In genomic region chr5:170741801-170742200, GRCh38 we compare ENCODE assay signal across 33 cellular contexts. TPM values are rescaled to one million over a fixed set of nuclear protein-coding genes. Genes with fewer than 3 reads are reported as not detected.
"Had no signal": no experiment of that assay in that cellular context is flagged by ENCODE, and none has a peak within 500 bp of the region (broad histone marks: within the 10 kb centered on the region; RNA-seq: fewer than 3 reads in every experiment).

No MANE protein-coding gene starts in this region.

- H3K4me1 Mint-ChIP-seq: activated naive CD8-positive, alpha-beta T cell treated with anti-CD3 and anti-CD28 coated beads, Interleukin-2, amount 50 U/mL, for 24 hours; activated T-helper 17 cell treated with anti-CD3 and anti-CD28 coated beads, Interleukin-2, amount 50 U/mL, for 72 hours had no signal

- H3K4me1 ChIP-seq: foreskin keratinocyte had no signal

- H3K4me3 ChIP-seq: adrenal gland, body of pancreas, gastrocnemius medialis, heart left ventricle had no signal

- H3K27ac ChIP-seq: adrenal gland, body of pancreas, foreskin keratinocyte, gastrocnemius medialis, heart left ventricle, VCaP had no signal

- DNase-seq: activated CD4-positive, alpha-beta T cell treated with anti-CD3 and anti-CD28 coated beads for 1 hour; activated CD4-positive, alpha-beta T cell treated with anti-CD3 and anti-CD28 coated beads for 4 hours; activated CD4-positive, alpha-beta T cell treated with anti-CD3 and anti-CD28 coated beads, Interleukin-2, amount 50 U/mL, for 1 hour; activated CD4-positive, alpha-beta T cell treated with anti-CD3 and anti-CD28 coated beads, Interleukin-2, amount 50 U/mL, for 48 hours; activated CD8-positive, alpha-beta memory T cell treated with anti-CD3 and anti-CD28 coated beads for 24 hours; activated CD8-positive, alpha-beta T cell treated with anti-CD3 and anti-CD28 coated beads for 36 hours; activated effector memory CD4-positive, alpha-beta T cell treated with Interleukin-2 at 50 U/mL for 16 hours; activated gamma-delta T cell treated with Interleukin-2 at 50 U/mL for 16 hours; activated naive CD4-positive, alpha-beta T cell treated with Interleukin-2 at 50 U/mL for 16 hours; activated naive CD8-positive, alpha-beta T cell treated with anti-CD3 and anti-CD28 coated beads for 36 hours; activated naive CD8-positive, alpha-beta T cell treated with anti-CD3 and anti-CD28 coated beads, Interleukin-2, amount 50 U/mL, for 24 hours; activated T-cell treated with anti-CD3 and anti-CD28 coated beads, Interleukin-2, amount 50 U/mL, for 4 hours; amygdala; aorta; body of pancreas; caudate nucleus; cortex of kidney; dermis blood vessel endothelial cell; effector CD8-positive, alpha-beta T cell; foreskin keratinocyte; gastrocnemius medialis; glutamatergic neuron; heart left ventricle; T-helper 2 cell had no signal

- H3K27ac Mint-ChIP-seq: activated CD8-positive, alpha-beta T cell treated with anti-CD3 and anti-CD28 coated beads for 36 hours; activated naive CD4-positive, alpha-beta T cell treated with anti-CD3 and anti-CD28 coated beads, Interleukin-2, amount 50 U/mL, for 24 hours; activated naive CD8-positive, alpha-beta T cell treated with anti-CD3 and anti-CD28 coated beads for 36 hours; activated naive CD8-positive, alpha-beta T cell treated with anti-CD3 and anti-CD28 coated beads, Interleukin-2, amount 50 U/mL, for 24 hours; activated T-helper 17 cell treated with anti-CD3 and anti-CD28 coated beads, Interleukin-2, amount 50 U/mL, for 72 hours; WTC11 had no signal

- H3K4me3 Mint-ChIP-seq: activated CD8-positive, alpha-beta T cell treated with anti-CD3 and anti-CD28 coated beads for 36 hours; activated naive CD4-positive, alpha-beta T cell treated with anti-CD3 and anti-CD28 coated beads, Interleukin-2, amount 50 U/mL, for 24 hours; activated naive CD8-positive, alpha-beta T cell treated with anti-CD3 and anti-CD28 coated beads for 36 hours; activated naive CD8-positive, alpha-beta T cell treated with anti-CD3 and anti-CD28 coated beads, Interleukin-2, amount 50 U/mL, for 24 hours; activated T-cell treated with anti-CD3 and anti-CD28 coated beads, Interleukin-2, amount 50 U/mL, for 4 hours; activated T-helper 17 cell treated with anti-CD3 and anti-CD28 coated beads, Interleukin-2, amount 50 U/mL, for 72 hours; WTC11 had no signal

- H3K36me3 Mint-ChIP-seq: activated naive CD8-positive, alpha-beta T cell treated with anti-CD3 and anti-CD28 coated beads for 36 hours had no signal

- ATAC-seq: activated CD8-positive, alpha-beta T cell treated with anti-CD3 and anti-CD28 coated beads for 36 hours; activated naive CD8-positive, alpha-beta T cell treated with anti-CD3 and anti-CD28 coated beads, Interleukin-2, amount 50 U/mL, for 24 hours; activated T-cell treated with anti-CD3 and anti-CD28 coated beads, Interleukin-2, amount 50 U/mL, for 4 hours; activated T-helper 17 cell treated with anti-CD3 and anti-CD28 coated beads, Interleukin-2, amount 50 U/mL, for 72 hours; body of pancreas; esophagus mucosa; foreskin keratinocyte; gastrocnemius medialis; heart left ventricle; WTC11 had no signal

- H3K9me3 ChIP-seq: adrenal gland, body of pancreas, gastrocnemius medialis, heart left ventricle had no signal

- H3K36me3 ChIP-seq: adrenal gland, gastrocnemius medialis, heart left ventricle had no signal

- H3K27me3 ChIP-seq: body of pancreas had no signal

- H3K9me3 Mint-ChIP-seq: activated CD8-positive, alpha-beta T cell treated with anti-CD3 and anti-CD28 coated beads for 36 hours; activated naive CD4-positive, alpha-beta T cell treated with anti-CD3 and anti-CD28 coated beads, Interleukin-2, amount 50 U/mL, for 24 hours; activated naive CD8-positive, alpha-beta T cell treated with anti-CD3 and anti-CD28 coated beads, Interleukin-2, amount 50 U/mL, for 24 hours; activated T-cell treated with anti-CD3 and anti-CD28 coated beads, Interleukin-2, amount 50 U/mL, for 4 hours; activated T-helper 17 cell treated with anti-CD3 and anti-CD28 coated beads, Interleukin-2, amount 50 U/mL, for 72 hours had no signal

RNA-seq across cellular contexts. Expression of gene GABRP, which starts 41.7 kb away (rescaled TPM):
- total RNA-seq: activated CD8-positive, alpha-beta T cell treated with anti-CD3 and anti-CD28 coated beads for 36 hours; activated naive CD8-positive, alpha-beta T cell treated with anti-CD3 and anti-CD28 coated beads for 36 hours; activated T-cell treated with anti-CD3 and anti-CD28 coated beads, Interleukin-2, amount 50 U/mL, for 4 hours; activated T-helper 17 cell treated with anti-CD3 and anti-CD28 coated beads, Interleukin-2, amount 50 U/mL, for 72 hours; chondrocyte; epithelial cell of proximal tubule; foreskin keratinocyte; gastrocnemius medialis; T-helper 1 cell treated with Interleukin-12 subunit alpha and Interleukin-12 subunit beta and Interleukin-4 antibody, amounts not matched to agents 30 ng/mL and 1 ng/mL, for 36 hours had no signal
